ENCODE assay signal across 25 cellular contexts in genomic region chr11:2922635-2923034, GRCh38. TPM values are rescaled to one million over a fixed set of nuclear protein-coding genes. Genes with fewer than 3 reads are reported as not detected.
"Had no signal": no experiment of that assay in that cellular context is flagged by ENCODE, and none has a peak within 500 bp of the region (broad histone marks: within the 10 kb centered on the region; RNA-seq: fewer than 3 reads in every experiment).

No MANE protein-coding gene starts in this region.

- DNase-seq: dermis blood vessel endothelial cell; dorsolateral prefrontal cortex; effector CD4-positive, alpha-beta T cell; effector memory CD4-positive, alpha-beta T cell; foreskin fibroblast; foreskin melanocyte; gastrocnemius medialis; glutamatergic neuron; head of caudate nucleus; hippocampal formation; kidney glomerular epithelial cell; left colon; left ventricle myocardium inferior; lower lobe of right lung; mesenchymal stem cell; midbrain had no signal

- ATAC-seq: gastrocnemius medialis, heart right ventricle, left colon, left lobe of liver had no signal

- H3K4me1 ChIP-seq: gastrocnemius medialis, lower lobe of right lung had no signal

- FAIRE-seq: colon, endothelial cell of umbilical vein, islet of Langerhans, keratinocyte had no signal

- H3K9me3 ChIP-seq: esophagus muscularis mucosa, gastrocnemius medialis, heart right ventricle, left ventricle myocardium inferior, lower lobe of right lung had no signal

- H3K4me3 ChIP-seq: coronary artery, dorsolateral prefrontal cortex, esophagus muscularis mucosa, gastrocnemius medialis, heart right ventricle, left ventricle myocardium inferior, lower lobe of right lung had no signal

- H3K27ac ChIP-seq: coronary artery, esophagus muscularis mucosa, gastrocnemius medialis, heart right ventricle, left ventricle myocardium inferior, lower lobe of right lung had no signal

- H3K36me3 ChIP-seq: esophagus muscularis mucosa, gastrocnemius medialis, heart right ventricle, left ventricle myocardium inferior, lower lobe of right lung had no signal

RNA-seq across cellular contexts. Expression of gene PHLDA2, which starts 6.6 kb away (rescaled TPM):
- total RNA-seq: cerebellum, left ventricle myocardium inferior had no signal
